8 cellular contexts compared by ENCODE assay signal in the genomic region with DNA sequence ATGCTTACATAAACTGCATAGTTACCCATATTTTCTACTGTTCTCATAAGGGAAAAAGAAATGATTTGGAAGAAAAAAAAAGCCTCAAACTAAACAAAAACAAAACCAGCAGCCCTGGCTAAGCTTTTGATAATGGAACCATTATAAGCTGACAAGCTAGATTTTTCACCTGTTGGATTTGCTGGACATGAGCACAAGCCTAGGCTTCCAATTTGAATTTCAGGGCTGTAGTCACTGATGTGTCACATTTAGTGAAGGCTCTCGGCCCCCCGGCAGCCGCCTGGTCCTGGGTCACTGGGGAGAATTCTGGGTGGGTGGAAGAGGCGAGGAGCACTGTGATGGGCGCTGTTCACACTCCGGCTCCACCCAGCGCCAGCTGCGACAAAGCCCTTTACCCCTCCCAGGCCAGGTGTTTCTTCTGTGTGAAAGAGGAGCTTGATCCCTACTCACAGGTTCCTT. TPM values are rescaled to one million over a fixed set of nuclear protein-coding genes. Genes with fewer than 3 reads are reported as not detected.
A peak's percentile ranks its signal among the peaks of the same experiment; 100 is the strongest.
DNase-seq lines count a peak whose midpoint lies in the region; ATAC-seq and TF ChIP-seq lines count a peak whose summit lies in the region.

No MANE protein-coding gene starts in this region.

- H3K27me3 ChIP-seq in testis = no peaks in the 10 kb centered on the region

- peak; percentile 13 for DNase-seq in GM03348 (ENCODE audit: low spot score)
- peak; percentile 46 for DNase-seq in NCI-H1092 treated with DMSO at 0.1 percent for 48 hours (lab: John Stamatoyannopoulos, UW)
- peak; percentile 30 for DNase-seq in activated naive CD8-positive, alpha-beta T cell treated with anti-CD3 and anti-CD28 coated beads for 36 hours
- DNase-seq in left colon = peak; percentile 74 to 77
- DNase-seq in testis = no peak
- no peak for DNase-seq in kidney tubule cell (ENCODE audit: low spot score)
- no peak for DNase-seq in AG08395 (ENCODE audit: low spot score)

- no peak for TF ChIP-seq POLR2A in testis (IDR thresholded peaks at IDR 0.05)

- H3K36me3 ChIP-seq in testis (ENCODE audit: low read depth, missing control alignments) = no peaks in the 10 kb centered on the region

- no peaks in the 10 kb centered on the region for H3K9me3 Mint-ChIP-seq in activated naive CD8-positive, alpha-beta T cell treated with anti-CD3 and anti-CD28 coated beads for 36 hours

- ATAC-seq in left colon (peak; percentile 40), GM21737 (IDR thresholded peaks at IDR 0.05; ENCODE audit: unreplicated experiment) (no peak)

- H3K4me1 ChIP-seq in testis = peaks cover 38% of the 10 kb centered on the region

- no peaks in the 10 kb centered on the region for H3K9me3 ChIP-seq in testis

- peaks cover 4% of the 10 kb centered on the region for H3K36me3 Mint-ChIP-seq in activated naive CD8-positive, alpha-beta T cell treated with anti-CD3 and anti-CD28 coated beads for 36 hours

- H3K27ac ChIP-seq in testis = peak overlapping the region; percentile 77 to 91

- peak overlapping the region; percentile 89 for H3K4me3 Mint-ChIP-seq in activated naive CD8-positive, alpha-beta T cell treated with anti-CD3 and anti-CD28 coated beads for 36 hours

- peak overlapping the region; percentile 95 for H3K27ac Mint-ChIP-seq in activated naive CD8-positive, alpha-beta T cell treated with anti-CD3 and anti-CD28 coated beads for 36 hours

- intact Hi-C loops in left colon (cut with DNase I, micrococcal nuclease) (no loop called here), testis (cut with DNase I; ENCODE audit: low total_unique reads) (no loop called here)

- peaks cover 50% of the 10 kb centered on the region for H3K4me1 Mint-ChIP-seq in activated naive CD8-positive, alpha-beta T cell treated with anti-CD3 and anti-CD28 coated beads for 36 hours

- H3K4me3 ChIP-seq in testis = peak overlapping the region; percentile 66 to 76

- no peak for TF ChIP-seq CTCF in testis (IDR thresholded peaks at IDR 0.05)

- 31 to 42% methylated on average over 8 of the region's 8 CpGs for WGBS in testis, 2 donors

- no peaks in the 10 kb centered on the region for H3K27me3 Mint-ChIP-seq in activated naive CD8-positive, alpha-beta T cell treated with anti-CD3 and anti-CD28 coated beads for 36 hours

RNA-seq across cellular contexts. Expression of gene FBXL22, which starts 4.6 kb away (rescaled TPM):
- under 1 TPM; 0.52 to 0.76 TPM for total RNA-seq in activated naive CD8-positive, alpha-beta T cell treated with anti-CD3 and anti-CD28 coated beads for 36 hours
- 1 to 10 TPM; 2.5 to 5.4 TPM for total RNA-seq in left colon
- total RNA-seq in testis = 10 to 100 TPM; 11.6 to 14.3 TPM
- 3.2 TPM for polyA plus RNA-seq in testis (ENCODE audit: insufficient read depth, low read depth, low replicate concordance)

Comparison
In these comparisons a context has a peak if more than half of its experiments do, and no peak if none do; other contexts are left out.
1. DNase-seq: peak in GM03348 (single experiment), NCI-H1092 treated with DMSO at 0.1 percent for 48 hours (single experiment), activated naive CD8-positive, alpha-beta T cell treated with anti-CD3 and anti-CD28 coated beads for 36 hours (single experiment) and left colon (2 of 2); none in testis (single experiment), kidney tubule cell (single experiment) and AG08395 (single experiment).